In the genomic region with DNA sequence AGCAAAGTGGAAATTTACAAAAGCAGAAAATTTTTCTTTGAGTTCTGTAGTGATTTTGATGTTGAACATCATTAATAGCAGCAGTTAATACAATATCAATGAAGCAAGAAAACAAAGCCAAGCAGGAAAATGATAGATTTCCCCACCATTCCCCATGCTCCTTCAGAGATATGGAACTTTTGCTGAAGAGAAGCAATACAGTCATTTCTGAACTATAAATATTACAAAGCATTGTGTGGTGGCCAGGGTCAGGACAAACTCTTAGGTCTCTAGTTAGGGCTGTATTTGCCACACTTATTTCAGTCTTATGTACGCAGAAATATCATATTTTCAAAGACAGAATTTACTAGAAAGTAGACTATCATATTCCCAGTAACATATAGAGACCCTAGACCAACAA, we compare ENCODE assay signal across 1 cellular context.
TF ChIP-seq lines count a peak whose summit lies in the region.

No MANE protein-coding gene starts in this region.

TF ChIP-seq in GM12878, 131 proteins besides CTCF, POLR2A, EP300 and RAD21 (continued from another document and continues in another):
- TF ChIP-seq, protein P1, sequence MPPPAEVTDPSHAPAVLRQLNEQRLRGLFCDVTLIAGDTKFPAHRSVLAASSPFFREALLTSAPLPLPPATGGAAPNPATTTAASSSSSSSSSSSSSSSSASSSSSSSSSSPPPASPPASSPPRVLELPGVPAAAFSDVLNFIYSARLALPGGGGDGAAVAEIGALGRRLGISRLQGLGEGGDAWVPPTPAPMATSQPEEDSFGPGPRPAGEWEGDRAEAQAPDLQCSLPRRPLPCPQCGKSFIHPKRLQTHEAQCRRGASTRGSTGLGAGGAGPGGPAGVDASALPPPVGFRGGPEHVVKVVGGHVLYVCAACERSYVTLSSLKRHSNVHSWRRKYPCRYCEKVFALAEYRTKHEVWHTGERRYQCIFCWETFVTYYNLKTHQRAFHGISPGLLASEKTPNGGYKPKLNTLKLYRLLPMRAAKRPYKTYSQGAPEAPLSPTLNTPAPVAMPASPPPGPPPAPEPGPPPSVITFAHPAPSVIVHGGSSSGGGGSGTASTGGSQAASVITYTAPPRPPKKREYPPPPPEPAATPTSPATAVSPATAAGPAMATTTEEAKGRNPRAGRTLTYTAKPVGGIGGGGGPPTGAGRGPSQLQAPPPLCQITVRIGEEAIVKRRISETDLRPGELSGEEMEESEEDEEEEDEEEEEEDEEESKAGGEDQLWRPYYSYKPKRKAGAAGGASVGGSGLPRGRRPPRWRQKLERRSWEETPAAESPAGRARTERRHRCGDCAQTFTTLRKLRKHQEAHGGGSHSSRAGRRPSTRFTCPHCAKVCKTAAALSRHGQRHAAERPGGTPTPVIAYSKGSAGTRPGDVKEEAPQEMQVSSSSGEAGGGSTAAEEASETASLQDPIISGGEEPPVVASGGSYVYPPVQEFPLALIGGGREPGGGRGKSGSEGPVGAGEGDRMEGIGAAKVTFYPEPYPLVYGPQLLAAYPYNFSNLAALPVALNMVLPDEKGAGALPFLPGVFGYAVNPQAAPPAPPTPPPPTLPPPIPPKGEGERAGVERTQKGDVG (CRISPR knock-in tag; IDR thresholded peaks at IDR 0.05), result no peak
- TF ChIP-seq, protein P2, sequence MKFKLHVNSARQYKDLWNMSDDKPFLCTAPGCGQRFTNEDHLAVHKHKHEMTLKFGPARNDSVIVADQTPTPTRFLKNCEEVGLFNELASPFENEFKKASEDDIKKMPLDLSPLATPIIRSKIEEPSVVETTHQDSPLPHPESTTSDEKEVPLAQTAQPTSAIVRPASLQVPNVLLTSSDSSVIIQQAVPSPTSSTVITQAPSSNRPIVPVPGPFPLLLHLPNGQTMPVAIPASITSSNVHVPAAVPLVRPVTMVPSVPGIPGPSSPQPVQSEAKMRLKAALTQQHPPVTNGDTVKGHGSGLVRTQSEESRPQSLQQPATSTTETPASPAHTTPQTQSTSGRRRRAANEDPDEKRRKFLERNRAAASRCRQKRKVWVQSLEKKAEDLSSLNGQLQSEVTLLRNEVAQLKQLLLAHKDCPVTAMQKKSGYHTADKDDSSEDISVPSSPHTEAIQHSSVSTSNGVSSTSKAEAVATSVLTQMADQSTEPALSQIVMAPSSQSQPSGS (IDR thresholded peaks at IDR 0.05; ENCODE audit: low read length), result no peak
- TF ChIP-seq USF2 (IDR thresholded peaks at IDR 0.05; ENCODE audit: borderline replicate concordance, low read depth, low read length) (no peak), IKZF2 (IDR thresholded peaks at IDR 0.05) (peak in 1 of 2 experiments; percentile 19; a peak in 1 of 4 replicates), NKRF (conservative IDR thresholded peaks at IDR 0.05) (no peak), BACH1 (IDR thresholded peaks at IDR 0.05; ENCODE audit: borderline replicate concordance) (no peak), ZNF384 (IDR thresholded peaks at IDR 0.05; ENCODE audit: borderline replicate concordance, low read depth, low read length) (no peak), RUNX3 (IDR thresholded peaks at IDR 0.05; ENCODE audit: low read length) (peak; percentile 60), HDGF (IDR thresholded peaks at IDR 0.05) (no peak), RAD51 (IDR thresholded peaks at IDR 0.05) (no peak), ZNF687 (IDR thresholded peaks at IDR 0.05) (no peak), HCFC1 (IDR thresholded peaks at IDR 0.05; ENCODE audit: low read length) (no peak), IRF4 (IDR thresholded peaks at IDR 0.05; ENCODE audit: low read depth, low read length) (peak; percentile 30; the same call in 1 of the 2 replicates), SP1 (IDR thresholded peaks at IDR 0.05; ENCODE audit: low read depth, low read length) (no peak), TBL1XR1 (IDR thresholded peaks at IDR 0.05; ENCODE audit: low read depth, low read length) (no peak), RELB (IDR thresholded peaks at IDR 0.05; ENCODE audit: low read depth) (no peak), POU2F2 (IDR thresholded peaks at IDR 0.05; ENCODE audit: borderline replicate concordance, low read depth, low read length) (no peak), TARDBP (IDR thresholded peaks at IDR 0.05; ENCODE audit: borderline replicate concordance) (no peak), PML (IDR thresholded peaks at IDR 0.05; ENCODE audit: low read length) (no peak), SUZ12 (IDR thresholded peaks at IDR 0.05; ENCODE audit: unreplicated experiment) (no peak), NFYA (IDR thresholded peaks at IDR 0.05; ENCODE audit: borderline replicate concordance, low read depth, low read length) (no peak), PAX8 (IDR thresholded peaks at IDR 0.05) (no peak), ATF3 (IDR thresholded peaks at IDR 0.05; ENCODE audit: borderline replicate concordance, extremely low read depth, low read depth, low read length) (no peak), TCF3 (IDR thresholded peaks at IDR 0.05; ENCODE audit: borderline replicate concordance, insufficient read depth, low read depth, low read length) (no peak), STAT3 (IDR thresholded peaks at IDR 0.05; ENCODE audit: low read depth, low read length) (no peak), JUNB (IDR thresholded peaks at IDR 0.05) (peak; percentile 80), FOXM1 (IDR thresholded peaks at IDR 0.05; ENCODE audit: low read depth, low read length) (no peak), CREB1 (IDR thresholded peaks at IDR 0.05; ENCODE audit: low read depth) (no peak), NRF1 (conservative IDR thresholded peaks at IDR 0.05; ENCODE audit: low read depth, low read length) (no peak), NR2C2 (IDR thresholded peaks at IDR 0.05; ENCODE audit: borderline replicate concordance, control insufficient read depth, insufficient read length, low read depth) (no peak), SIN3A (IDR thresholded peaks at IDR 0.05; ENCODE audit: low read depth, low read length) (no peak)
- TF ChIP-seq, protein P3, sequence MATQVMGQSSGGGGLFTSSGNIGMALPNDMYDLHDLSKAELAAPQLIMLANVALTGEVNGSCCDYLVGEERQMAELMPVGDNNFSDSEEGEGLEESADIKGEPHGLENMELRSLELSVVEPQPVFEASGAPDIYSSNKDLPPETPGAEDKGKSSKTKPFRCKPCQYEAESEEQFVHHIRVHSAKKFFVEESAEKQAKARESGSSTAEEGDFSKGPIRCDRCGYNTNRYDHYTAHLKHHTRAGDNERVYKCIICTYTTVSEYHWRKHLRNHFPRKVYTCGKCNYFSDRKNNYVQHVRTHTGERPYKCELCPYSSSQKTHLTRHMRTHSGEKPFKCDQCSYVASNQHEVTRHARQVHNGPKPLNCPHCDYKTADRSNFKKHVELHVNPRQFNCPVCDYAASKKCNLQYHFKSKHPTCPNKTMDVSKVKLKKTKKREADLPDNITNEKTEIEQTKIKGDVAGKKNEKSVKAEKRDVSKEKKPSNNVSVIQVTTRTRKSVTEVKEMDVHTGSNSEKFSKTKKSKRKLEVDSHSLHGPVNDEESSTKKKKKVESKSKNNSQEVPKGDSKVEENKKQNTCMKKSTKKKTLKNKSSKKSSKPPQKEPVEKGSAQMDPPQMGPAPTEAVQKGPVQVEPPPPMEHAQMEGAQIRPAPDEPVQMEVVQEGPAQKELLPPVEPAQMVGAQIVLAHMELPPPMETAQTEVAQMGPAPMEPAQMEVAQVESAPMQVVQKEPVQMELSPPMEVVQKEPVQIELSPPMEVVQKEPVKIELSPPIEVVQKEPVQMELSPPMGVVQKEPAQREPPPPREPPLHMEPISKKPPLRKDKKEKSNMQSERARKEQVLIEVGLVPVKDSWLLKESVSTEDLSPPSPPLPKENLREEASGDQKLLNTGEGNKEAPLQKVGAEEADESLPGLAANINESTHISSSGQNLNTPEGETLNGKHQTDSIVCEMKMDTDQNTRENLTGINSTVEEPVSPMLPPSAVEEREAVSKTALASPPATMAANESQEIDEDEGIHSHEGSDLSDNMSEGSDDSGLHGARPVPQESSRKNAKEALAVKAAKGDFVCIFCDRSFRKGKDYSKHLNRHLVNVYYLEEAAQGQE (IDR thresholded peaks at IDR 0.05; ENCODE audit: low read depth, low read length), result no peak
- TF ChIP-seq, protein P4, sequence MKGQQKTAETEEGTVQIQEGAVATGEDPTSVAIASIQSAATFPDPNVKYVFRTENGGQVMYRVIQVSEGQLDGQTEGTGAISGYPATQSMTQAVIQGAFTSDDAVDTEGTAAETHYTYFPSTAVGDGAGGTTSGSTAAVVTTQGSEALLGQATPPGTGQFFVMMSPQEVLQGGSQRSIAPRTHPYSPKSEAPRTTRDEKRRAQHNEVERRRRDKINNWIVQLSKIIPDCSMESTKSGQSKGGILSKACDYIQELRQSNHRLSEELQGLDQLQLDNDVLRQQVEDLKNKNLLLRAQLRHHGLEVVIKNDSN (IDR thresholded peaks at IDR 0.05; ENCODE audit: borderline replicate concordance, extremely low read length, insufficient read depth, low read depth, low read length), result no peak
- TF ChIP-seq, protein P5, sequence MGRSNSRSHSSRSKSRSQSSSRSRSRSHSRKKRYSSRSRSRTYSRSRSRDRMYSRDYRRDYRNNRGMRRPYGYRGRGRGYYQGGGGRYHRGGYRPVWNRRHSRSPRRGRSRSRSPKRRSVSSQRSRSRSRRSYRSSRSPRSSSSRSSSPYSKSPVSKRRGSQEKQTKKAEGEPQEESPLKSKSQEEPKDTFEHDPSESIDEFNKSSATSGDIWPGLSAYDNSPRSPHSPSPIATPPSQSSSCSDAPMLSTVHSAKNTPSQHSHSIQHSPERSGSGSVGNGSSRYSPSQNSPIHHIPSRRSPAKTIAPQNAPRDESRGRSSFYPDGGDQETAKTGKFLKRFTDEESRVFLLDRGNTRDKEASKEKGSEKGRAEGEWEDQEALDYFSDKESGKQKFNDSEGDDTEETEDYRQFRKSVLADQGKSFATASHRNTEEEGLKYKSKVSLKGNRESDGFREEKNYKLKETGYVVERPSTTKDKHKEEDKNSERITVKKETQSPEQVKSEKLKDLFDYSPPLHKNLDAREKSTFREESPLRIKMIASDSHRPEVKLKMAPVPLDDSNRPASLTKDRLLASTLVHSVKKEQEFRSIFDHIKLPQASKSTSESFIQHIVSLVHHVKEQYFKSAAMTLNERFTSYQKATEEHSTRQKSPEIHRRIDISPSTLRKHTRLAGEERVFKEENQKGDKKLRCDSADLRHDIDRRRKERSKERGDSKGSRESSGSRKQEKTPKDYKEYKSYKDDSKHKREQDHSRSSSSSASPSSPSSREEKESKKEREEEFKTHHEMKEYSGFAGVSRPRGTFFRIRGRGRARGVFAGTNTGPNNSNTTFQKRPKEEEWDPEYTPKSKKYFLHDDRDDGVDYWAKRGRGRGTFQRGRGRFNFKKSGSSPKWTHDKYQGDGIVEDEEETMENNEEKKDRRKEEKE (IDR thresholded peaks at IDR 0.05), result no peak
